ENCODE assay signal across 8 cellular contexts in genomic region chr11:61162092-61162935, GRCh38. TPM values are rescaled to one million over a fixed set of nuclear protein-coding genes. Genes with fewer than 3 reads are reported as not detected.
DNase-seq lines count a peak whose midpoint lies in the region; ATAC-seq and TF ChIP-seq lines count a peak whose summit lies in the region.

No MANE protein-coding gene starts in this region.

- CTCF ChIA-PET in CD4-positive, alpha-beta memory T cell (lab: Charles Lee; ENCODE audit: partially characterized antibody), result no interaction called here

- peak overlapping the region; percentile 68 for H3K27ac ChIP-seq in CD4-positive, alpha-beta memory T cell (ENCODE audit: low read depth, low read length)
- H3K27ac ChIP-seq in HL-60 (replicated peaks) (peak overlapping the region; percentile 99), transverse colon (peak overlapping the region; percentile 89 to 98 (median 97))

- peaks cover 18% of the 10 kb centered on the region for H3K4me1 ChIP-seq in CD4-positive, alpha-beta memory T cell (ENCODE audit: insufficient read depth, low read length)
- peaks cover 5 to 52% (median 42%) of the 10 kb centered on the region in 4 donors for H3K4me1 ChIP-seq in transverse colon

- TF ChIP-seq CTCF in HL-60 (IDR thresholded peaks at IDR 0.05; ENCODE audit: insufficient read depth, low read length) (no peak), chondrocyte (IDR thresholded peaks at IDR 0.05) (no peak), transverse colon (IDR thresholded peaks at IDR 0.05) (no peak)

- no peaks in the 10 kb centered on the region for H3K27me3 Mint-ChIP-seq in CD4-positive, alpha-beta memory T cell
- H3K27me3 Mint-ChIP-seq in chondrocyte (ENCODE audit: low read depth), result no peaks in the 10 kb centered on the region

- H3K4me3 ChIP-seq in CD4-positive, alpha-beta memory T cell (ENCODE audit: low read length in 2 of 2), result peak overlapping the region in 1 of 2 donors; percentile 69
- H3K4me3 ChIP-seq in HL-60 (replicated peaks; ENCODE audit: insufficient read depth, low read length), result peak overlapping the region; percentile 57
- H3K4me3 ChIP-seq in transverse colon, result peak overlapping the region; percentile 55 to 94 (median 84)

- TF ChIP-seq POLR2A in transverse colon (IDR thresholded peaks at IDR 0.05), result no peak

- peaks cover 21 to 51% (median 31%) of the 10 kb centered on the region in 4 donors for H3K4me1 Mint-ChIP-seq in CD4-positive, alpha-beta memory T cell
- H3K4me1 Mint-ChIP-seq in chondrocyte (ENCODE audit: low read depth), result peaks cover 31% of the 10 kb centered on the region

- peaks cover 0 to 4% (median 0%) of the 10 kb centered on the region in 8 donors for H3K9me3 Mint-ChIP-seq in CD4-positive, alpha-beta memory T cell
- H3K9me3 Mint-ChIP-seq in chondrocyte (ENCODE audit: low read depth), result no peaks in the 10 kb centered on the region

- H3K9me3 ChIP-seq in CD4-positive, alpha-beta memory T cell (ENCODE audit: control insufficient read depth in 1 of 2, low read length in 2 of 2), result no peaks in the 10 kb centered on the region
- no peaks in the 10 kb centered on the region for H3K9me3 ChIP-seq in transverse colon

- peaks cover 0 to 2% of the 10 kb centered on the region in 2 donors for H3K36me3 Mint-ChIP-seq in CD4-positive, alpha-beta memory T cell
- no peaks in the 10 kb centered on the region for H3K36me3 Mint-ChIP-seq in chondrocyte (ENCODE audit: low read depth)

- POLR2A ChIA-PET in CD4-positive, alpha-beta memory T cell (lab: Charles Lee; ENCODE audit: partially characterized antibody), result interaction anchor here (0.6 to 1.0 kb wide), 4 partner anchors 8 to 101 kb away, joined by 3 to 5 read pairs (median 4); no protein-coding TSS in a partner anchor

- 69 to 90% methylated on average over 2 to 8 of the region's 8 CpGs for WGBS in transverse colon (ENCODE audit: low coverage in 1 of 2), 2 donors

- in situ Hi-C loops in transverse colon (cut with MboI; ENCODE audit: low pct_ligation_motif_present in 1 of 4, low pct_unique_long_range_greater_than_20kb in 1 of 4, low sequenced_read_pairs in 3 of 4), result no loop called here

- H3K36me3 ChIP-seq in CD4-positive, alpha-beta memory T cell (ENCODE audit: insufficient read depth, low read length), result no peaks in the 10 kb centered on the region
- H3K36me3 ChIP-seq in transverse colon, result no peaks in the 10 kb centered on the region

- intact Hi-C loops in CD4-positive, alpha-beta memory T cell (cut with micrococcal nuclease), result loop anchor here (5.0 kb wide), 1 partner anchor 70 kb away; no protein-coding TSS in a partner anchor
- intact Hi-C loops in transverse colon (cut with DNase I; ENCODE audit: low total_unique reads), result no loop called here

- H3K27me3 ChIP-seq in CD4-positive, alpha-beta memory T cell (ENCODE audit: insufficient read depth, low read length), result no peaks in the 10 kb centered on the region
- H3K27me3 ChIP-seq in HL-60 (ENCODE audit: insufficient read depth, poor library complexity, severe bottlenecking), result no peaks in the 10 kb centered on the region
- H3K27me3 ChIP-seq in transverse colon, result no peaks in the 10 kb centered on the region

- peak overlapping the region; percentile 93 to 98 (median 96) for H3K27ac Mint-ChIP-seq in CD4-positive, alpha-beta memory T cell
- H3K27ac Mint-ChIP-seq in chondrocyte (ENCODE audit: unreplicated experiment), result peak overlapping the region; percentile 91

- DNase-seq in CD4-positive, alpha-beta memory T cell, result peak in 3 of 5 donors; percentile 6 to 8 (median 7)
- peak; percentile 94 to 96 for DNase-seq in HL-60 (ENCODE audit: low read depth in 1 of 2, low spot score in 1 of 2)
- peak; percentile 56 for DNase-seq in RPMI7951 (ENCODE audit: low read depth)
- DNase-seq in chondrocyte (ENCODE audit: low spot score), result no peak
- peak; percentile 22 for DNase-seq in mesenteric fat pad (ENCODE audit: low spot score)
- peak; percentile 47 for DNase-seq in transverse colon

- H3K4me3 Mint-ChIP-seq in CD4-positive, alpha-beta memory T cell, result peak overlapping the region; percentile 89 to 91 (median 90)
- H3K4me3 Mint-ChIP-seq in chondrocyte (ENCODE audit: unreplicated experiment), result peak overlapping the region; percentile 87

- ATAC-seq in GM18519 (IDR thresholded peaks at IDR 0.05; ENCODE audit: low FRiP score, unreplicated experiment) (no peak), HG02938 (IDR thresholded peaks at IDR 0.05; ENCODE audit: unreplicated experiment) (no peak)

- TF ChIP-seq EP300 in transverse colon (IDR thresholded peaks at IDR 0.05; ENCODE audit: low read depth), result no peak

RNA-seq across cellular contexts. Expression of gene VPS37C, which starts 1.1 kb away (rescaled TPM):
- 1 to 10 TPM; 7.3 to 7.9 TPM for total RNA-seq in CD4-positive, alpha-beta memory T cell
- polyA plus RNA-seq in CD4-positive, alpha-beta memory T cell, result under 1 TPM; 0.25 to 0.93 TPM
- total RNA-seq in RPMI7951 (2014; rRNA removed; shearing (Covaris generic)), result 11.5 TPM in 2 replicates
- total RNA-seq in chondrocyte (15.3 to 20.5 TPM (median 19.6 TPM) in 3 replicates), mesenteric fat pad (21.5 TPM), transverse colon (10 to 100 TPM in 3 of 4 donors, 1 to 10 TPM in 1; 8.6 to 23.3 (median 20.5) TPM)

RNA-seq across cellular contexts. Expression of gene PGA3, which starts 41.0 kb away (rescaled TPM):
- total RNA-seq in CD4-positive, alpha-beta memory T cell, result not detected
- polyA plus RNA-seq in CD4-positive, alpha-beta memory T cell, result not detected
- 0.39 TPM in 1 of 2 replicates, not detected in the other for total RNA-seq in RPMI7951 (2014; rRNA removed; shearing (Covaris generic))
- total RNA-seq in chondrocyte (not detected in 3 replicates), mesenteric fat pad (47.2 TPM), transverse colon (10 to 100 TPM in 1 of 4 donors, 1 to 10 TPM in 1, not detected in 2; 1.5 to 20.1 TPM)

RNA-seq across cellular contexts. Expression of gene PGA4, which starts 59.8 kb away (rescaled TPM):
- total RNA-seq in CD4-positive, alpha-beta memory T cell, result not detected
- not detected for polyA plus RNA-seq in CD4-positive, alpha-beta memory T cell
- total RNA-seq in RPMI7951 (2014; rRNA removed; shearing (Covaris generic)), result not detected in 2 replicates
- total RNA-seq in chondrocyte (not detected in 3 replicates), mesenteric fat pad (20.6 TPM), transverse colon (10 to 100 TPM in 1 of 4 donors, 1 to 10 TPM in 1, not detected in 2; 1.6 to 25.4 TPM)
